ENCODE assay signal across 1 cellular context in the genomic region with DNA sequence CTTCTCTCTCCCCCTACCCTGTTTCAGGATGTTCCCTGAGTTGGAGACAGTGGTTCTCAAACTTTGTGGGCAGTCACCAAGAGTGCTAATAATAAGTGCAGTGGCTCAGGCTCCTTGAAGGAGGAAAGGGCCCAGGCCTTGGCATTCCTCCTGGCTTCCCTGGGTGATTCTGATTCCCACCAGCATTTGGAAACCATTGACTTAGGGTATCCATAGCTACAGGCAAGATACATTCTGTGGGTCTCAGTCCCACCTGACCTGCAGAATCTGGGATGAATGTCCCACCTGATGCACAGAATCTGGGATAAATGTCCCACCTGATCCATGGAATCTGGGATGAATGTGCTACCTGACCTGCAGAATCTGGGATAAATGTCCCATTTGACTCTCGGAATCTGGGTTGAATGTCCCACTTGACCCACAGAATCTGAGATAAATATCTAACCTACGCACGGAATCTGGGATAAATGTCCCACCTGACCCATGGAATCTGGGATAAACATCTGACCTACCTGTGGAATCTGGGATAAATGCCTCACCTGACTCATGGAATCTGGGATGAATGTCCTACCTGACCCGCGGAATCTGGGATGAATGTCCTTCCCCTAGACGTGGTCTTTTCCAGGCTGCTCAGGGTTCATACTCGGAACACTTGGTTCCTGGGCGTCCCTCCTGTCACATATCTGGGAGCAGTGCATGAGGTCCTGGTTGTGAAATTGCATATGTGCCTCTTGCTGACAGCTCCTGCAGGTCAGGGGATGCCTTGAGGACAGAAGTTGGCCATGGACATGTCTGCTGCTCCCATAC.
TF ChIP-seq lines count a peak whose summit lies in the region.

No MANE protein-coding gene starts in this region.

TF ChIP-seq in HepG2, 621 proteins besides CTCF, POLR2A, EP300 and RAD21 (continued from another document and continues in another):
- TF ChIP-seq, protein P1, sequence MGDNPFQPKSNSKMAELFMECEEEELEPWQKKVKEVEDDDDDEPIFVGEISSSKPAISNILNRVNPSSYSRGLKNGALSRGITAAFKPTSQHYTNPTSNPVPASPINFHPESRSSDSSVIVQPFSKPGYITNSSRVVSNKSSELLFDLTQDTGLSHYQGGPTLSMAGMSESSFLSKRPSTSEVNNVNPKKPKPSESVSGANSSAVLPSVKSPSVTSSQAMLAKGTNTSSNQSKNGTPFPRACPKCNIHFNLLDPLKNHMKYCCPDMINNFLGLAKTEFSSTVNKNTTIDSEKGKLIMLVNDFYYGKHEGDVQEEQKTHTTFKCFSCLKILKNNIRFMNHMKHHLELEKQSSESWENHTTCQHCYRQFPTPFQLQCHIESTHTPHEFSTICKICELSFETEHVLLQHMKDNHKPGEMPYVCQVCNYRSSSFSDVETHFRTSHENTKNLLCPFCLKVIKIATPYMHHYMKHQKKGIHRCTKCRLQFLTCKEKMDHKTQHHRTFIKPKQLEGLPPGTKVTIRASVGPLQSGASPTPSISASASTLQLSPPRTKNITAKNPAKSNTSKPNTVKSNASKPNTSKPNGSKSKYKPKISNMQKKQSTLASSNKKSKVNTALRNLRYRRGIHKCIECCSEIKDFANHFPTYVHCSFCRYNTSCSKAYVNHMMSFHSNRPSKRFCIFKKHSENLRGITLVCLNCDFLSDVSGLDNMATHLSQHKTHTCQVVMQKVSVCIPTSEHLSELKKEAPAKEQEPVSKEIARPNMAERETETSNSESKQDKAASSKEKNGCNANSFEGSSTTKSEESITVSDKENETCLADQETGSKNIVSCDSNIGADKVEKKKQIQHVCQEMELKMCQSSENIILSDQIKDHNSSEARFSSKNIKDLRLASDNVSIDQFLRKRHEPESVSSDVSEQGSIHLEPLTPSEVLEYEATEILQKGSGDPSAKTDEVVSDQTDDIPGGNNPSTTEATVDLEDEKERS (CRISPR knock-in tag; IDR thresholded peaks at IDR 0.05) = no peak
- TF ChIP-seq ZNF550 (CRISPR knock-in tag; IDR thresholded peaks at IDR 0.05; ENCODE audit: borderline replicate concordance) = no peak
- TF ChIP-seq, protein P2, sequence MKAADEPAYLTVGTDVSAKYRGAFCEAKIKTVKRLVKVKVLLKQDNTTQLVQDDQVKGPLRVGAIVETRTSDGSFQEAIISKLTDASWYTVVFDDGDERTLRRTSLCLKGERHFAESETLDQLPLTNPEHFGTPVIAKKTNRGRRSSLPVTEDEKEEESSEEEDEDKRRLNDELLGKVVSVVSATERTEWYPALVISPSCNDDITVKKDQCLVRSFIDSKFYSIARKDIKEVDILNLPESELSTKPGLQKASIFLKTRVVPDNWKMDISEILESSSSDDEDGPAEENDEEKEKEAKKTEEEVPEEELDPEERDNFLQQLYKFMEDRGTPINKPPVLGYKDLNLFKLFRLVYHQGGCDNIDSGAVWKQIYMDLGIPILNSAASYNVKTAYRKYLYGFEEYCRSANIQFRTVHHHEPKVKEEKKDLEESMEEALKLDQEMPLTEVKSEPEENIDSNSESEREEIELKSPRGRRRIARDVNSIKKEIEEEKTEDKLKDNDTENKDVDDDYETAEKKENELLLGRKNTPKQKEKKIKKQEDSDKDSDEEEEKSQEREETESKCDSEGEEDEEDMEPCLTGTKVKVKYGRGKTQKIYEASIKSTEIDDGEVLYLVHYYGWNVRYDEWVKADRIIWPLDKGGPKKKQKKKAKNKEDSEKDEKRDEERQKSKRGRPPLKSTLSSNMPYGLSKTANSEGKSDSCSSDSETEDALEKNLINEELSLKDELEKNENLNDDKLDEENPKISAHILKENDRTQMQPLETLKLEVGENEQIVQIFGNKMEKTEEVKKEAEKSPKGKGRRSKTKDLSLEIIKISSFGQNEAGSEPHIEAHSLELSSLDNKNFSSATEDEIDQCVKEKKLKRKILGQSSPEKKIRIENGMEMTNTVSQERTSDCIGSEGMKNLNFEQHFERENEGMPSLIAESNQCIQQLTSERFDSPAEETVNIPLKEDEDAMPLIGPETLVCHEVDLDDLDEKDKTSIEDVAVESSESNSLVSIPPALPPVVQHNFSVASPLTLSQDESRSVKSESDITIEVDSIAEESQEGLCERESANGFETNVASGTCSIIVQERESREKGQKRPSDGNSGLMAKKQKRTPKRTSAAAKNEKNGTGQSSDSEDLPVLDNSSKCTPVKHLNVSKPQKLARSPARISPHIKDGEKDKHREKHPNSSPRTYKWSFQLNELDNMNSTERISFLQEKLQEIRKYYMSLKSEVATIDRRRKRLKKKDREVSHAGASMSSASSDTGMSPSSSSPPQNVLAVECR (CRISPR knock-in tag; IDR thresholded peaks at IDR 0.05; ENCODE audit: borderline replicate concordance) = peak; percentile 18; the same call in 1 of the 2 replicates
- TF ChIP-seq KLF15 (CRISPR knock-in tag; IDR thresholded peaks at IDR 0.05; ENCODE audit: borderline replicate concordance) = peak; percentile 45; the same call in 1 of the 2 replicates
- TF ChIP-seq ZFP62 (CRISPR knock-in tag; IDR thresholded peaks at IDR 0.05) = no peak
- no peak for TF ChIP-seq ZNF614 (CRISPR knock-in tag; IDR thresholded peaks at IDR 0.05; ENCODE audit: borderline replicate concordance)
- TF ChIP-seq, protein P3, sequence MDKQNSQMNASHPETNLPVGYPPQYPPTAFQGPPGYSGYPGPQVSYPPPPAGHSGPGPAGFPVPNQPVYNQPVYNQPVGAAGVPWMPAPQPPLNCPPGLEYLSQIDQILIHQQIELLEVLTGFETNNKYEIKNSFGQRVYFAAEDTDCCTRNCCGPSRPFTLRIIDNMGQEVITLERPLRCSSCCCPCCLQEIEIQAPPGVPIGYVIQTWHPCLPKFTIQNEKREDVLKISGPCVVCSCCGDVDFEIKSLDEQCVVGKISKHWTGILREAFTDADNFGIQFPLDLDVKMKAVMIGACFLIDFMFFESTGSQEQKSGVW (CRISPR knock-in tag; IDR thresholded peaks at IDR 0.05; ENCODE audit: borderline replicate concordance) = no peak
- no peak for TF ChIP-seq FOXJ3 (CRISPR knock-in tag; IDR thresholded peaks at IDR 0.05; ENCODE audit: borderline replicate concordance)
- TF ChIP-seq EED (CRISPR knock-in tag; IDR thresholded peaks at IDR 0.05) = 0 out of 2 replicates have a peak, but pooled peaks have one; percentile 67
- TF ChIP-seq ESRRA (CRISPR knock-in tag; IDR thresholded peaks at IDR 0.05; ENCODE audit: low read depth) = no peak
- no peak for TF ChIP-seq ZNF749 (CRISPR knock-in tag; IDR thresholded peaks at IDR 0.05; ENCODE audit: borderline replicate concordance)
- TF ChIP-seq, protein P4, sequence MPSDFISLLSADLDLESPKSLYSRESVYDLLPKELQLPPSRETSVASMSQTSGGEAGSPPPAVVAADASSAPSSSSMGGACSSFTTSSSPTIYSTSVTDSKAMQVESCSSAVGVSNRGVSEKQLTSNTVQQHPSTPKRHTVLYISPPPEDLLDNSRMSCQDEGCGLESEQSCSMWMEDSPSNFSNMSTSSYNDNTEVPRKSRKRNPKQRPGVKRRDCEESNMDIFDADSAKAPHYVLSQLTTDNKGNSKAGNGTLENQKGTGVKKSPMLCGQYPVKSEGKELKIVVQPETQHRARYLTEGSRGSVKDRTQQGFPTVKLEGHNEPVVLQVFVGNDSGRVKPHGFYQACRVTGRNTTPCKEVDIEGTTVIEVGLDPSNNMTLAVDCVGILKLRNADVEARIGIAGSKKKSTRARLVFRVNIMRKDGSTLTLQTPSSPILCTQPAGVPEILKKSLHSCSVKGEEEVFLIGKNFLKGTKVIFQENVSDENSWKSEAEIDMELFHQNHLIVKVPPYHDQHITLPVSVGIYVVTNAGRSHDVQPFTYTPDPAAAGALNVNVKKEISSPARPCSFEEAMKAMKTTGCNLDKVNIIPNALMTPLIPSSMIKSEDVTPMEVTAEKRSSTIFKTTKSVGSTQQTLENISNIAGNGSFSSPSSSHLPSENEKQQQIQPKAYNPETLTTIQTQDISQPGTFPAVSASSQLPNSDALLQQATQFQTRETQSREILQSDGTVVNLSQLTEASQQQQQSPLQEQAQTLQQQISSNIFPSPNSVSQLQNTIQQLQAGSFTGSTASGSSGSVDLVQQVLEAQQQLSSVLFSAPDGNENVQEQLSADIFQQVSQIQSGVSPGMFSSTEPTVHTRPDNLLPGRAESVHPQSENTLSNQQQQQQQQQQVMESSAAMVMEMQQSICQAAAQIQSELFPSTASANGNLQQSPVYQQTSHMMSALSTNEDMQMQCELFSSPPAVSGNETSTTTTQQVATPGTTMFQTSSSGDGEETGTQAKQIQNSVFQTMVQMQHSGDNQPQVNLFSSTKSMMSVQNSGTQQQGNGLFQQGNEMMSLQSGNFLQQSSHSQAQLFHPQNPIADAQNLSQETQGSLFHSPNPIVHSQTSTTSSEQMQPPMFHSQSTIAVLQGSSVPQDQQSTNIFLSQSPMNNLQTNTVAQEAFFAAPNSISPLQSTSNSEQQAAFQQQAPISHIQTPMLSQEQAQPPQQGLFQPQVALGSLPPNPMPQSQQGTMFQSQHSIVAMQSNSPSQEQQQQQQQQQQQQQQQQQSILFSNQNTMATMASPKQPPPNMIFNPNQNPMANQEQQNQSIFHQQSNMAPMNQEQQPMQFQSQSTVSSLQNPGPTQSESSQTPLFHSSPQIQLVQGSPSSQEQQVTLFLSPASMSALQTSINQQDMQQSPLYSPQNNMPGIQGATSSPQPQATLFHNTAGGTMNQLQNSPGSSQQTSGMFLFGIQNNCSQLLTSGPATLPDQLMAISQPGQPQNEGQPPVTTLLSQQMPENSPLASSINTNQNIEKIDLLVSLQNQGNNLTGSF (CRISPR knock-in tag; IDR thresholded peaks at IDR 0.05) = peak; percentile 30; the same call in 1 of the 2 replicates
- no peak for TF ChIP-seq BORCS8-MEF2B (CRISPR knock-in tag; IDR thresholded peaks at IDR 0.05)
- peak; percentile 57 for TF ChIP-seq ZNF781 (CRISPR knock-in tag; IDR thresholded peaks at IDR 0.05; ENCODE audit: borderline replicate concordance, not compliant biosample characterization)
- TF ChIP-seq CREB1 (IDR thresholded peaks at IDR 0.05) = no peak
- no peak for TF ChIP-seq CREB1 (CRISPR knock-in tag; IDR thresholded peaks at IDR 0.05)
- TF ChIP-seq ZSCAN31 (CRISPR knock-in tag; IDR thresholded peaks at IDR 0.05; ENCODE audit: low read depth) = no peak
- 0 out of 2 replicates have a peak, but pooled peaks have one; percentile 2 for TF ChIP-seq BRD4 (CRISPR knock-in tag; IDR thresholded peaks at IDR 0.05)
- TF ChIP-seq ZNF468 (CRISPR knock-in tag; IDR thresholded peaks at IDR 0.05) = no peak
- no peak for TF ChIP-seq AKAP8 (CRISPR knock-in tag; IDR thresholded peaks at IDR 0.05)
- TF ChIP-seq, protein P5, sequence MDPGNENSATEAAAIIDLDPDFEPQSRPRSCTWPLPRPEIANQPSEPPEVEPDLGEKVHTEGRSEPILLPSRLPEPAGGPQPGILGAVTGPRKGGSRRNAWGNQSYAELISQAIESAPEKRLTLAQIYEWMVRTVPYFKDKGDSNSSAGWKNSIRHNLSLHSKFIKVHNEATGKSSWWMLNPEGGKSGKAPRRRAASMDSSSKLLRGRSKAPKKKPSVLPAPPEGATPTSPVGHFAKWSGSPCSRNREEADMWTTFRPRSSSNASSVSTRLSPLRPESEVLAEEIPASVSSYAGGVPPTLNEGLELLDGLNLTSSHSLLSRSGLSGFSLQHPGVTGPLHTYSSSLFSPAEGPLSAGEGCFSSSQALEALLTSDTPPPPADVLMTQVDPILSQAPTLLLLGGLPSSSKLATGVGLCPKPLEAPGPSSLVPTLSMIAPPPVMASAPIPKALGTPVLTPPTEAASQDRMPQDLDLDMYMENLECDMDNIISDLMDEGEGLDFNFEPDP (CRISPR knock-in tag; conservative IDR thresholded peaks at IDR 0.05) = 0 out of 2 replicates have a peak, but pooled peaks have one; percentile 31
- no peak for TF ChIP-seq ZNF557 (CRISPR knock-in tag; IDR thresholded peaks at IDR 0.05)
- TF ChIP-seq, protein P6, sequence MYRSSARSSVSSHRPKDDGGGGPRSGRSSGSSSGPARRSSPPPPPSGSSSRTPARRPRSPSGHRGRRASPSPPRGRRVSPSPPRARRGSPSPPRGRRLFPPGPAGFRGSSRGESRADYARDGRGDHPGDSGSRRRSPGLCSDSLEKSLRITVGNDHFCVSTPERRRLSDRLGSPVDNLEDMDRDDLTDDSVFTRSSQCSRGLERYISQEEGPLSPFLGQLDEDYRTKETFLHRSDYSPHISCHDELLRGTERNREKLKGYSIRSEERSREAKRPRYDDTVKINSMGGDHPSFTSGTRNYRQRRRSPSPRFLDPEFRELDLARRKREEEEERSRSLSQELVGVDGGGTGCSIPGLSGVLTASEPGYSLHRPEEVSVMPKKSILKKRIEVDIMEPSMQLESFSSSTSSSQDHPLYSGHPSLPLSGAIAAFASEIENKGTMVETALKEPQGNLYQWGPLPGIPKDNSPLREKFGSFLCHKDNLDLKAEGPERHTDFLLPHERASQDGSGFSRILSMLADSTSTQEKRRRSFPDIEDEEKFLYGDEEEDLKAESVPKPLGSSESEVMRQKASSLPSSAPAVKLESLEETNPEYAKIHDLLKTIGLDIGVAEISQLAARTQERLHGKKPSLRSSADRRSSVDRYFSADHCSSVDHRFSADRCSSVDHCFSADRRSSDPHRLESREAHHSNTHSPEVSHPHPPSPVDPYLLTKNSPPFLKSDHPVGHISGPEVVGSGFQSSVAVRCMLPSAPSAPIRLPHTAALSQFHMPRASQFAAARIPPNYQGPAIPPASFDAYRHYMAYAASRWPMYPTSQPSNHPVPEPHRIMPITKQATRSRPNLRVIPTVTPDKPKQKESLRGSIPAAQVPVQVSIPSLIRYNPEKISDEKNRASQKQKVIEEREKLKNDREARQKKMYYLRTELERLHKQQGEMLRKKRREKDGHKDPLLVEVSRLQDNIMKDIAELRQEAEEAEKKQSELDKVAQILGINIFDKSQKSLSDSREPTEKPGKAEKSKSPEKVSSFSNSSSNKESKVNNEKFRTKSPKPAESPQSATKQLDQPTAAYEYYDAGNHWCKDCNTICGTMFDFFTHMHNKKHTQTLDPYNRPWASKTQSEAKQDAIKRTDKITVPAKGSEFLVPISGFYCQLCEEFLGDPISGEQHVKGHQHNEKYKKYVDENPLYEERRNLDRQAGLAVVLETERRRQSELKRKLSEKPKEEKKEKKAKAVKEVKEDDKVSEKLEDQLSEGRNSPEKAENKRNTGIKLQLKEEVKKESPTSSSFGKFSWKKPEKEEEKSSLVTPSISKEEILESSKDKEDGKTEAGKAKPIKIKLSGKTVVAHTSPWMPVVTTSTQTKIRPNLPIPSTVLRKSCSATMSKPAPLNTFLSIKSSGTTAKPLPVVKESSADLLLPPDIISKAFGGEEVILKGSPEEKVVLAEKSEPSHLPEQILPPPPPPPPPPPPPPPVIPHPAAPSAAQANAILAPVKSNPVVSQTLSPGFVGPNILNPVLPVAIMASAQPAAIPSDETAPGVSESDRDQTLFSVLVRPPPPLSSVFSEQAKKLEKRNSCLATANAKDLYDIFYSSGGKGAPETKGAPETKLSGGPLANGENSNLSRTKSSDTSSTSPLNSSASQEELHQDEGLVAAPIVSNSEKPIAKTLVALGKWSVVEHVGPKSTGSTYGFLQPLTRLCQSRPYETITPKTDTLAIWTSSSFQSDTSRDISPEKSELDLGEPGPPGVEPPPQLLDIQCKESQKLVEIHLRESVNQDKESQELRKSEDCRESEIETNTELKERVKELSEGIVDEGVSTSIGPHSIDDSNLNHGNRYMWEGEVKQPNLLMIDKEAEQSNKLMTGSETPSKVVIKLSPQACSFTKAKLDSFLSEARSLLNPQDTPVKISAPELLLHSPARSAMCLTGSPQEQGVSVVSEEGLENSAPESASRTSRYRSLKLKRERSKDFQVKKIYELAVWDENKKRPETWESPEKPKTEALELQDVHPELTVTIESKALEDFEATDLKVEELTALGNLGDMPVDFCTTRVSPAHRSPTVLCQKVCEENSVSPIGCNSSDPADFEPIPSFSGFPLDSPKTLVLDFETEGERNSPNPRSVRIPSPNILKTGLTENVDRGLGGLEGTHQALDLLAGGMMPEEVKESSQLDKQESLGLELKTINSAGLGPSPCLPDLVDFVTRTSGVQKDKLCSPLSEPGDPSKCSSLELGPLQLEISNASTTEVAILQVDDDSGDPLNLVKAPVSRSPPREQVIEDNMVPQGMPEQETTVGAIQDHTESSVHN (CRISPR knock-in tag; IDR thresholded peaks at IDR 0.05) = peak; percentile 52; the same call in 1 of the 2 replicates
